Comparison of ENCODE assay signal across 1 cellular context in genomic region chr12:39712334-39712733, GRCh38.
TF ChIP-seq lines count a peak whose summit lies in the region.

No MANE protein-coding gene starts in this region.

TF ChIP-seq in K562, 482 proteins besides CTCF, POLR2A, EP300 and RAD21 (continued from another document and continues in another):
- TF ChIP-seq RFX5 (IDR thresholded peaks at IDR 0.05; ENCODE audit: low read depth, low read length) (no peak), EZH2 (IDR thresholded peaks at IDR 0.05; ENCODE audit: borderline replicate concordance, low read depth, low read length) (no peak), CREB3 (tag; conservative IDR thresholded peaks at IDR 0.05; ENCODE audit: low read depth) (no peak), ZNF134 (CRISPR knock-in tag; conservative IDR thresholded peaks at IDR 0.05) (no peak), CHCHD3 (CRISPR knock-in tag; IDR thresholded peaks at IDR 0.05) (no peak), NFIX (CRISPR knock-in tag; IDR thresholded peaks at IDR 0.05; ENCODE audit: low read depth) (peak; percentile 94), KDM4B (IDR thresholded peaks at IDR 0.05; ENCODE audit: borderline replicate concordance in 2 of 2, low read depth in 1 of 2) (no peak), LARP7 (IDR thresholded peaks at IDR 0.05) (no peak), CCNT2 (IDR thresholded peaks at IDR 0.05; ENCODE audit: borderline replicate concordance, extremely low read depth, insufficient read length, low read depth, low read length) (no peak), GATA2 (CRISPR knock-in tag; IDR thresholded peaks at IDR 0.05) (no peak), ATF6 (CRISPR knock-in tag; IDR thresholded peaks at IDR 0.05) (no peak), ZNF507 (tag; conservative IDR thresholded peaks at IDR 0.05) (no peak), SRSF3 (IDR thresholded peaks at IDR 0.05; ENCODE audit: insufficient read depth, low read length) (no peak), HDAC2 (IDR thresholded peaks at IDR 0.05) (no peak), ZNF445 (CRISPR knock-in tag; IDR thresholded peaks at IDR 0.05; ENCODE audit: low read depth) (no peak), RNF219 (CRISPR knock-in tag; IDR thresholded peaks at IDR 0.05) (no peak), ELF2 (CRISPR knock-in tag; IDR thresholded peaks at IDR 0.05) (no peak), USF2 (CRISPR knock-in tag; IDR thresholded peaks at IDR 0.05) (no peak), ZBTB26 (CRISPR knock-in tag; IDR thresholded peaks at IDR 0.05) (no peak), HNRNPL (IDR thresholded peaks at IDR 0.05; ENCODE audit: low read depth, low read length) (no peak), ILK (tag; IDR thresholded peaks at IDR 0.05; ENCODE audit: borderline replicate concordance, low read depth) (no peak), CREB5 (CRISPR knock-in tag; IDR thresholded peaks at IDR 0.05) (peak; percentile 71; the same call in 1 of the 2 replicates), E4F1 (CRISPR knock-in tag; IDR thresholded peaks at IDR 0.05; ENCODE audit: borderline replicate concordance) (peak; percentile 48; the same call in 1 of the 2 replicates), TSHZ1 (CRISPR knock-in tag; IDR thresholded peaks at IDR 0.05) (peak; percentile 89), ZNF639 (CRISPR knock-in tag; conservative IDR thresholded peaks at IDR 0.05 in 1 of 2, IDR thresholded peaks at IDR 0.05 in 1 of 2) (no peak), DACH1 (IDR thresholded peaks at IDR 0.05; ENCODE audit: partially characterized antibody) (no peak), CREM (IDR thresholded peaks at IDR 0.05; ENCODE audit: low read depth) (no peak), FOXM1 (IDR thresholded peaks at IDR 0.05; ENCODE audit: low read depth) (no peak), FOXM1 (CRISPR knock-in tag; IDR thresholded peaks at IDR 0.05; ENCODE audit: low read depth) (no peak), ESRRA (IDR thresholded peaks at IDR 0.05; ENCODE audit: borderline replicate concordance, low read depth) (no peak)
